ENCODE assay signal across 16 cellular contexts in the genomic region with DNA sequence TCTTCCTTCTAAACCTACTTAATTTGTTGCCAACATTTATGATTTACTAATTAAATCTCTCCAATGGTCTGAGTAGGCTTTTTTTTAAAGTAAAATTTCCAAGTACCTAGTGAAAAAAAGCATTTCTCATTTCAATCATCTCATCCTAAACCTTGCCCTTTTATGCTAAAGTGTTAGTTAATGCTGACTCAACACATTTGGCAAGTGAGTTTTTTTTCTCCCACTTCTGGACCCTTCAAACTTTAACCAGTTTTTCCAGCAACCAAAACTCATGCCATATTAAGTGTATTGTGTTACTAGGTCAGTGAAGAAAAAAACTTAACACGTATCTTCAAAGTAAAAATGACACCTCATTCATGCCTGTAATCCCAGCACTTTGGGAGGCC.
"Had no signal": no experiment of that assay in that cellular context is flagged by ENCODE, and none has a peak within 500 bp of the region (broad histone marks: within the 10 kb centered on the region; RNA-seq: fewer than 3 reads in every experiment).

No MANE protein-coding gene starts in this region.

- H3K9me3 ChIP-seq: upper lobe of right lung had no signal

- ATAC-seq: foreskin keratinocyte; left ventricle myocardium superior; natural killer cell; right cardiac atrium; stimulated activated naive CD8-positive, alpha-beta T cell treated with anti-CD3 and anti-CD28 coated beads, Interleukin-15, amount 100 ng/mL, for 72 hours; upper lobe of right lung had no signal

- H3K27ac Mint-ChIP-seq: activated CD4-positive, alpha-beta memory T cell treated with anti-CD3 and anti-CD28 coated beads for 36 hours; activated T-helper 1 cell treated with anti-CD3 and anti-CD28 coated beads, Interleukin-12 subunit alpha, Interleukin-12 subunit beta, Interleukin-2, Interleukin-4 antibody, amounts not matched to agents 30 ng/mL and 10 ng/mL and 1 ng/mL, durations not matched to agents 14 hours and 24 hours and 36 hours; natural killer cell had no signal

- H3K27ac ChIP-seq: brain microvascular endothelial cell, foreskin keratinocyte, upper lobe of right lung had no signal

- H3K27me3 ChIP-seq: brain microvascular endothelial cell, foreskin keratinocyte, upper lobe of right lung had no signal

- H3K9me3 Mint-ChIP-seq: activated CD4-positive, alpha-beta memory T cell treated with anti-CD3 and anti-CD28 coated beads for 36 hours; activated T-helper 1 cell treated with anti-CD3 and anti-CD28 coated beads, Interleukin-12 subunit alpha, Interleukin-12 subunit beta, Interleukin-2, Interleukin-4 antibody, amounts not matched to agents 30 ng/mL and 10 ng/mL and 1 ng/mL, durations not matched to agents 14 hours and 24 hours and 36 hours; natural killer cell; stimulated activated naive CD8-positive, alpha-beta T cell treated with anti-CD3 and anti-CD28 coated beads, Interleukin-15, amount 100 ng/mL, for 72 hours had no signal

- H3K4me3 ChIP-seq: upper lobe of right lung had no signal

- H3K27me3 Mint-ChIP-seq: activated CD4-positive, alpha-beta memory T cell treated with anti-CD3 and anti-CD28 coated beads for 36 hours; stimulated activated naive CD8-positive, alpha-beta T cell treated with anti-CD3 and anti-CD28 coated beads, Interleukin-15, amount 100 ng/mL, for 72 hours had no signal

- H3K36me3 Mint-ChIP-seq: natural killer cell had no signal

- DNase-seq: activated CD4-positive, alpha-beta memory T cell treated with anti-CD3 and anti-CD28 coated beads for 36 hours; activated CD4-positive, alpha-beta T cell treated with anti-CD3 and anti-CD28 coated beads for 1 hour; amniotic stem cell; brain microvascular endothelial cell; cortex of kidney; effector CD8-positive, alpha-beta T cell; foreskin keratinocyte; left ventricle myocardium superior; mesenchymal stem cell; natural killer cell; right cardiac atrium; small intestine; stimulated activated CD4-positive, alpha-beta T cell treated with anti-CD3 and anti-CD28 coated beads, Interleukin-4, amount 100 ng/mL, for 24 hours; stimulated activated naive CD8-positive, alpha-beta T cell treated with anti-CD3 and anti-CD28 coated beads, Interleukin-15, amount 100 ng/mL, for 72 hours; upper lobe of right lung had no signal

- H3K4me3 Mint-ChIP-seq: activated CD4-positive, alpha-beta memory T cell treated with anti-CD3 and anti-CD28 coated beads for 36 hours; activated T-helper 1 cell treated with anti-CD3 and anti-CD28 coated beads, Interleukin-12 subunit alpha, Interleukin-12 subunit beta, Interleukin-2, Interleukin-4 antibody, amounts not matched to agents 30 ng/mL and 10 ng/mL and 1 ng/mL, durations not matched to agents 14 hours and 24 hours and 36 hours; natural killer cell; stimulated activated naive CD8-positive, alpha-beta T cell treated with anti-CD3 and anti-CD28 coated beads, Interleukin-15, amount 100 ng/mL, for 72 hours had no signal
